ENCODE assay signal across 1 cellular context in the genomic region with DNA sequence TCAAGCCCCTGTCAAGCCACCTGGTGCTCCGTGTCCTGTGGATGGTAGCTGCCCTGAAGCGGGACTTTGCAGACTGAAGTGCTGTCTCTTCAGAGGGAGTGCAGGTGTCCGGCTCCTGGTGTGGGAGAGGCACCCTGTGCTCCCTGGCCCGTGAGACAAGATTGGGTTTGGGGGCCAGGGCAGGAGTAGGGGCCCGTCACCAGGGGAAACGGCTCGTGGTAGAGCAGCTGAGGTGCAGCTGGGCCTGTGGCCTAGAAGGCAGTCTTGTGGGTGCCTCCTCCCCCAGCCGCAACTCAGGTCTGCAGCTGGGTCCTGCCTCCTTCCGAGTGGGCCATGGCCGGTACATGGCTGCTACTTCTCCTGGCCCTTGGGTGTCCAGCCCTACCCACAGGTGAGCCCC.
TF ChIP-seq lines count a peak whose summit lies in the region.

A gene with protein sequence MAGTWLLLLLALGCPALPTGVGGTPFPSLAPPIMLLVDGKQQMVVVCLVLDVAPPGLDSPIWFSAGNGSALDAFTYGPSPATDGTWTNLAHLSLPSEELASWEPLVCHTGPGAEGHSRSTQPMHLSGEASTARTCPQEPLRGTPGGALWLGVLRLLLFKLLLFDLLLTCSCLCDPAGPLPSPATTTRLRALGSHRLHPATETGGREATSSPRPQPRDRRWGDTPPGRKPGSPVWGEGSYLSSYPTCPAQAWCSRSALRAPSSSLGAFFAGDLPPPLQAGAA (plus strand): TSS at position 317 of the 400 bp plus-strand sequence. CDS start 17 bp downstream, at position 334.

TF ChIP-seq in K562, 482 proteins besides CTCF, POLR2A, EP300 and RAD21:
- TF ChIP-seq PHTF2 (CRISPR knock-in tag; IDR thresholded peaks at IDR 0.05) = no peak
- TF ChIP-seq, protein P1, sequence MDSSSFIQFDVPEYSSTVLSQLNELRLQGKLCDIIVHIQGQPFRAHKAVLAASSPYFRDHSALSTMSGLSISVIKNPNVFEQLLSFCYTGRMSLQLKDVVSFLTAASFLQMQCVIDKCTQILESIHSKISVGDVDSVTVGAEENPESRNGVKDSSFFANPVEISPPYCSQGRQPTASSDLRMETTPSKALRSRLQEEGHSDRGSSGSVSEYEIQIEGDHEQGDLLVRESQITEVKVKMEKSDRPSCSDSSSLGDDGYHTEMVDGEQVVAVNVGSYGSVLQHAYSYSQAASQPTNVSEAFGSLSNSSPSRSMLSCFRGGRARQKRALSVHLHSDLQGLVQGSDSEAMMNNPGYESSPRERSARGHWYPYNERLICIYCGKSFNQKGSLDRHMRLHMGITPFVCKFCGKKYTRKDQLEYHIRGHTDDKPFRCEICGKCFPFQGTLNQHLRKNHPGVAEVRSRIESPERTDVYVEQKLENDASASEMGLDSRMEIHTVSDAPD (CRISPR knock-in tag; IDR thresholded peaks at IDR 0.05) = no peak
- TF ChIP-seq, protein P2, sequence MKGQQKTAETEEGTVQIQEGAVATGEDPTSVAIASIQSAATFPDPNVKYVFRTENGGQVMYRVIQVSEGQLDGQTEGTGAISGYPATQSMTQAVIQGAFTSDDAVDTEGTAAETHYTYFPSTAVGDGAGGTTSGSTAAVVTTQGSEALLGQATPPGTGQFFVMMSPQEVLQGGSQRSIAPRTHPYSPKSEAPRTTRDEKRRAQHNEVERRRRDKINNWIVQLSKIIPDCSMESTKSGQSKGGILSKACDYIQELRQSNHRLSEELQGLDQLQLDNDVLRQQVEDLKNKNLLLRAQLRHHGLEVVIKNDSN (CRISPR knock-in tag; IDR thresholded peaks at IDR 0.05) = no peak
